Comparison of ENCODE assay signal across 9 cellular contexts in genomic region chr11:75429902-75430691, GRCh38. TPM values are rescaled to one million over a fixed set of nuclear protein-coding genes. Genes with fewer than 3 reads are reported as not detected.
A peak's percentile ranks its signal among the peaks of the same experiment; 100 is the strongest.
DNase-seq lines count a peak whose midpoint lies in the region; ATAC-seq, FAIRE-seq and TF ChIP-seq lines count a peak whose summit lies in the region.
"Had no signal": no experiment of that assay in that cellular context is flagged by ENCODE, and none has a peak within 500 bp of the region (broad histone marks: within the 10 kb centered on the region; RNA-seq: fewer than 3 reads in every experiment).

No MANE protein-coding gene starts in this region.

- no peak for FAIRE-seq in small intestine (lab: Jason Lieb, UNC)
- FAIRE-seq: TTC549 had no signal

- H3K9ac ChIP-seq in ES-I3 (ENCODE audit: low read depth, low read length), result peak overlapping the region; percentile 47
- peak overlapping the region; percentile 26; the same call in 1 of the 2 replicates for H3K9ac ChIP-seq in HUES64 (ENCODE audit: low read depth, low read length)

- in situ Hi-C loops in astrocyte of the cerebellum (cut with HindIII; ENCODE audit: low sequenced_read_pairs), result no loop called here

- H3K27me3 ChIP-seq in HUES64 (ENCODE audit: insufficient read depth, low read length) (peaks cover 70% of the 10 kb centered on the region), iPS DF 6.9 (ENCODE audit: control insufficient read depth, insufficient read depth, low read length) (peaks cover 48% of the 10 kb centered on the region), small intestine (ENCODE audit: control insufficient read depth in 2 of 2, insufficient read depth in 2 of 2, low read length in 2 of 2) (peaks cover 0 to 15% of the 10 kb centered on the region in 2 donors)

- intact Hi-C loops in lower leg skin (cut with DNase I; ENCODE audit: low total_unique reads), result no loop called here

- TF ChIP-seq CTCF in astrocyte of the cerebellum (IDR thresholded peaks at IDR 0.05; ENCODE audit: low read depth, low read length, missing control alignments) (no peak), lower leg skin (IDR thresholded peaks at IDR 0.05) (no peak)

- peaks cover 25% of the 10 kb centered on the region for H3K4me1 Mint-ChIP-seq in T-helper 17 cell

- no peak for TF ChIP-seq POLR2A in lower leg skin (IDR thresholded peaks at IDR 0.05)

- H3K36me3 ChIP-seq in ES-I3 (ENCODE audit: insufficient read depth, low read length) (no peaks in the 10 kb centered on the region), HUES64 (ENCODE audit: insufficient read depth, low read length) (no peaks in the 10 kb centered on the region), iPS DF 6.9 (ENCODE audit: control insufficient read depth, insufficient read depth, low read length) (no peaks in the 10 kb centered on the region), small intestine (ENCODE audit: control insufficient read depth in 2 of 2, insufficient read depth in 2 of 2, low read length in 2 of 2) (no peaks in the 10 kb centered on the region)

- DNase-seq in T-helper 17 cell, result peak; percentile 53 to 60 (median 55)
- peak; percentile 9 for DNase-seq in astrocyte of the cerebellum (ENCODE audit: low read depth)
- no peak for DNase-seq in iPS DF 6.9 (ENCODE audit: low read depth, low spot score)
- peak; percentile 69 for DNase-seq in small intestine
- no peak for DNase-seq in NAMALWA (ENCODE audit: low spot score)
- no peak for DNase-seq in lower leg skin (ENCODE audit: low spot score in 2 of 2)

- 2% methylated on average over 133 of the region's 133 CpGs for WGBS in HUES64
- WGBS in iPS DF 6.9 (ENCODE audit: insufficient coverage, insufficient read length), result no CpG with 5 or more reads among the region's 133 CpGs
- WGBS in small intestine, 3 donors, result 1% methylated on average over 38 to 133 of the region's 133 CpGs
- 3 to 6% methylated on average over 9 to 29 of the region's 133 CpGs for WGBS in lower leg skin, 2 donors

- no peaks in the 10 kb centered on the region for H3K36me3 Mint-ChIP-seq in T-helper 17 cell (ENCODE audit: low read depth)

- no peak overlapping the region for H3K27ac Mint-ChIP-seq in T-helper 17 cell

- peaks cover 9% of the 10 kb centered on the region for H3K9me3 ChIP-seq in ES-I3 (ENCODE audit: control insufficient read depth, insufficient read depth, low read length)
- H3K9me3 ChIP-seq in HUES64 (ENCODE audit: insufficient read depth, low read depth, low read length), result peaks cover 7% of the 10 kb centered on the region; the same call in 1 of the 2 replicates
- no peaks in the 10 kb centered on the region for H3K9me3 ChIP-seq in T-helper 17 cell (ENCODE audit: control insufficient read depth, low read length, poor library complexity, severe bottlenecking)
- peaks cover 2% of the 10 kb centered on the region for H3K9me3 ChIP-seq in iPS DF 6.9 (ENCODE audit: control insufficient read depth, insufficient read depth, low read length)
- no peaks in the 10 kb centered on the region for H3K9me3 ChIP-seq in small intestine (ENCODE audit: control insufficient read depth, low read depth)

- H3K4me1 ChIP-seq in ES-I3 (ENCODE audit: insufficient read depth, low read length) (peaks cover 13% of the 10 kb centered on the region), HUES64 (ENCODE audit: insufficient read depth, low read length) (peaks cover 14% of the 10 kb centered on the region; the same call in 1 of the 2 replicates), iPS DF 6.9 (ENCODE audit: control insufficient read depth, insufficient read depth, low read length) (peaks cover 12% of the 10 kb centered on the region), small intestine (ENCODE audit: control insufficient read depth in 2 of 2, insufficient read depth in 1 of 2, low read depth in 1 of 2, low read length in 1 of 2) (peaks cover 0 to 3% of the 10 kb centered on the region in 2 donors)

- peak; percentile 81 for ATAC-seq in T-helper 17 cell

- H3K27ac ChIP-seq in HUES64 (ENCODE audit: low read depth, low read length) (no peak overlapping the region), iPS DF 6.9 (ENCODE audit: low read length) (no peak overlapping the region), small intestine (ENCODE audit: low read depth in 1 of 2, low read length in 1 of 2) (peak overlapping the region in 1 of 2 donors; percentile 46)

- peak overlapping the region; percentile 91 for H3K4me3 Mint-ChIP-seq in T-helper 17 cell

- peak overlapping the region; percentile 51 for H3K4me3 ChIP-seq in HUES64 (ENCODE audit: low read length)
- peak overlapping the region; percentile 26 for H3K4me3 ChIP-seq in astrocyte of the cerebellum (ENCODE audit: low read depth, low read length)
- peak overlapping the region; percentile 12; the same call in 1 of the 2 replicates for H3K4me3 ChIP-seq in iPS DF 6.9 (ENCODE audit: low read length)
- H3K4me3 ChIP-seq in small intestine (ENCODE audit: low read depth in 1 of 2, low read length in 2 of 2), result peak overlapping the region in 1 of 2 donors; percentile 38
- no peak overlapping the region for H3K4me3 ChIP-seq in lower leg skin (ENCODE audit: low read depth, poor library complexity, severe bottlenecking)

- H3K27me3 Mint-ChIP-seq in T-helper 17 cell, result peaks cover 23% of the 10 kb centered on the region

RNA-seq across cellular contexts. Expression of gene KLHL35, which starts 2.9 kb away (rescaled TPM):
- 0.35 TPM for polyA plus RNA-seq in HUES64 (2013, experiment 1 of 2)
- 0.70 TPM for polyA plus RNA-seq in HUES64 (2013, experiment 2 of 2)
- total RNA-seq in T-helper 17 cell (1 to 10 TPM; 1.3 to 3.1 TPM), lower leg skin (1 to 10 TPM in 3 of 4 donors, not detected in 1; 1.0 to 4.3 (median 3.8) TPM)
- under 1 TPM in 1 of 3 donors, not detected in 2; 0.81 TPM for polyA plus RNA-seq in small intestine

RNA-seq across cellular contexts. Expression of gene RPS3, which starts 30.8 kb away (rescaled TPM):
- 2,933 TPM for polyA plus RNA-seq in HUES64 (2013, experiment 1 of 2)
- 3,389 TPM for polyA plus RNA-seq in HUES64 (2013, experiment 2 of 2)
- total RNA-seq in T-helper 17 cell, result 1,000 to 10,000 TPM; 4,448 to 4,546 TPM
- 1,000 to 10,000 TPM; 1,492 to 4,274 (median 2,891) TPM for polyA plus RNA-seq in small intestine
- 1,000 to 10,000 TPM; 1,197 to 2,282 (median 2,051) TPM for total RNA-seq in lower leg skin

Comparison
In these comparisons a context has a peak if more than half of its experiments do, and no peak if none do; other contexts are left out.
1. DNase-seq: peak in T-helper 17 cell (3 of 3), astrocyte of the cerebellum (single experiment) and small intestine (single experiment); none in iPS DF 6.9 (single experiment), NAMALWA (single experiment) and lower leg skin (0 of 2).